ENCODE assay signal across 1 cellular context in the genomic region with DNA sequence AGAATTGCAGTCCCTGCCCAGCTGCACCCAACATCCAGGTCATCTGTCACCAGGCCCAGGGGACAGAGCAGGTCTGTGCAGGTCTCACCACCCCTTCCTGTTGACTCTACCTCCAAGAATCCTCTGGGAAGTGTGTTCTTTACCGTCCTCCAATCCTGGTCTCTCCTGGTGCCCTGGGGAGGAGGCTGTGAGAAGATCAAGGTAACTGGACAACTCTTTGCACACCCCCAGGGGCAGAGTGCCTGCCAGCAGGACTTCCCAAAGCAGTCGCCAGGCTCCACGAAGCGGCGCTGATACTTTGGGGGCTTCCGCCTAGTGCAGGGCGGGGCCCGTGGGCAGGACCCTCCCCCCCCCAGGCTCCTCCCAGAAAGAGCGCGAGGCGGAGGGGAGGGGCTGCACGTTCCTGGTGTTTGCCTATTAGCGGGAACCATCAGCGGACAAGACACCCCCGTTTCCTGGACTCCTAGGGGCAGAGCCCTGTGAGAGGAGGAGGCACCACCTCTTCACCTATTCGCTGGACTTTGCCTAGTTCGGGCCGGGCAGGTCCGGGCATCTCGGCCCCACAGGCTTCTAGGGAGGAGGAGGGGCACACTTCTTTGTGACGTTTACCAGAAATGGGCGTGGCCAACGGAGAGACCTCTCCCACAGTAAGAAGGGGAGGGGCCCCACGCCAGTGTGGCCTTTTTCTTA.
TF ChIP-seq lines count a peak whose summit lies in the region.

No MANE protein-coding gene starts in this region.

TF ChIP-seq in H1, 55 proteins besides CTCF, POLR2A, EP300 and RAD21 (continued from another document):
- TF ChIP-seq SIN3A (conservative IDR thresholded peaks at IDR 0.05 in 1 of 2, IDR thresholded peaks at IDR 0.05 in 1 of 2; ENCODE audit: low read depth in 1 of 2, low read length in 2 of 2) = 0 out of 4 replicates have a peak, but pooled peaks of 1 of the 2 experiments have one; percentile 3
- peak; percentile 63 for TF ChIP-seq TAF1 (IDR thresholded peaks at IDR 0.05; ENCODE audit: low read depth, low read length)
- no peak for TF ChIP-seq TCF12 (IDR thresholded peaks at IDR 0.05; ENCODE audit: low read depth, low read length)
- no peak for TF ChIP-seq YY1 (IDR thresholded peaks at IDR 0.05; ENCODE audit: low read depth, low read length)
- no peak; the same call in 1 of the 2 replicates for TF ChIP-seq MAX (IDR thresholded peaks at IDR 0.05)
- no peak for TF ChIP-seq NRF1 (IDR thresholded peaks at IDR 0.05; ENCODE audit: low read depth, low read length)
- TF ChIP-seq, protein P1, sequence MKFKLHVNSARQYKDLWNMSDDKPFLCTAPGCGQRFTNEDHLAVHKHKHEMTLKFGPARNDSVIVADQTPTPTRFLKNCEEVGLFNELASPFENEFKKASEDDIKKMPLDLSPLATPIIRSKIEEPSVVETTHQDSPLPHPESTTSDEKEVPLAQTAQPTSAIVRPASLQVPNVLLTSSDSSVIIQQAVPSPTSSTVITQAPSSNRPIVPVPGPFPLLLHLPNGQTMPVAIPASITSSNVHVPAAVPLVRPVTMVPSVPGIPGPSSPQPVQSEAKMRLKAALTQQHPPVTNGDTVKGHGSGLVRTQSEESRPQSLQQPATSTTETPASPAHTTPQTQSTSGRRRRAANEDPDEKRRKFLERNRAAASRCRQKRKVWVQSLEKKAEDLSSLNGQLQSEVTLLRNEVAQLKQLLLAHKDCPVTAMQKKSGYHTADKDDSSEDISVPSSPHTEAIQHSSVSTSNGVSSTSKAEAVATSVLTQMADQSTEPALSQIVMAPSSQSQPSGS (IDR thresholded peaks at IDR 0.05; ENCODE audit: low read length) = no peak
- TF ChIP-seq KDM1A (IDR thresholded peaks at IDR 0.05; ENCODE audit: borderline replicate concordance, low read length) = no peak
- no peak for TF ChIP-seq CEBPB (IDR thresholded peaks at IDR 0.05; ENCODE audit: low read depth, low read length)
- no peak for TF ChIP-seq CHD7 (IDR thresholded peaks at IDR 0.05; ENCODE audit: insufficient replicate concordance, low read length)
- 0 out of 2 replicates have a peak, but pooled peaks have one; percentile 31 for TF ChIP-seq PHF8 (conservative IDR thresholded peaks at IDR 0.05; ENCODE audit: low read depth, low read length)
- TF ChIP-seq EZH2 (IDR thresholded peaks at IDR 0.05; ENCODE audit: low read depth, low read length, severe bottlenecking) = no peak
- no peak for TF ChIP-seq RNF2 (IDR thresholded peaks at IDR 0.05; ENCODE audit: borderline replicate concordance, low read depth, low read length, missing control alignments, poor library complexity, severe bottlenecking)
- no peak for TF ChIP-seq CBX5 (IDR thresholded peaks at IDR 0.05; ENCODE audit: low read depth, low read length)
- TF ChIP-seq MAFK (IDR thresholded peaks at IDR 0.05; ENCODE audit: low read depth, low read length) = no peak
- no peak for TF ChIP-seq RXRA (IDR thresholded peaks at IDR 0.05; ENCODE audit: insufficient read depth, low read depth, low read length)
- no peak for TF ChIP-seq CHD1 (IDR thresholded peaks at IDR 0.05; ENCODE audit: low read depth, low read length)
- no peak for TF ChIP-seq BCL11A (IDR thresholded peaks at IDR 0.05; ENCODE audit: low read depth in 2 of 2, low read length in 2 of 2)
- TF ChIP-seq SIX5 (IDR thresholded peaks at IDR 0.05; ENCODE audit: low read depth, low read length) = no peak
- no peak for TF ChIP-seq TBP (IDR thresholded peaks at IDR 0.05; ENCODE audit: low read depth, low read length)
- TF ChIP-seq HDAC2 (IDR thresholded peaks at IDR 0.05; ENCODE audit: borderline replicate concordance in 1 of 2, low read depth in 2 of 2, low read length in 2 of 2) = no peak
- TF ChIP-seq GTF2F1 (IDR thresholded peaks at IDR 0.05; ENCODE audit: borderline replicate concordance, low read depth, low read length) = no peak
